Comparison of ENCODE assay signal across 1 cellular context in genomic region chr2:260507-261161, GRCh38.
TF ChIP-seq lines count a peak whose summit lies in the region.

No MANE protein-coding gene starts in this region.

TF ChIP-seq in HepG2, 621 proteins besides CTCF, POLR2A, EP300 and RAD21 (continued from another document and continues in another):
- TF ChIP-seq, protein P1, sequence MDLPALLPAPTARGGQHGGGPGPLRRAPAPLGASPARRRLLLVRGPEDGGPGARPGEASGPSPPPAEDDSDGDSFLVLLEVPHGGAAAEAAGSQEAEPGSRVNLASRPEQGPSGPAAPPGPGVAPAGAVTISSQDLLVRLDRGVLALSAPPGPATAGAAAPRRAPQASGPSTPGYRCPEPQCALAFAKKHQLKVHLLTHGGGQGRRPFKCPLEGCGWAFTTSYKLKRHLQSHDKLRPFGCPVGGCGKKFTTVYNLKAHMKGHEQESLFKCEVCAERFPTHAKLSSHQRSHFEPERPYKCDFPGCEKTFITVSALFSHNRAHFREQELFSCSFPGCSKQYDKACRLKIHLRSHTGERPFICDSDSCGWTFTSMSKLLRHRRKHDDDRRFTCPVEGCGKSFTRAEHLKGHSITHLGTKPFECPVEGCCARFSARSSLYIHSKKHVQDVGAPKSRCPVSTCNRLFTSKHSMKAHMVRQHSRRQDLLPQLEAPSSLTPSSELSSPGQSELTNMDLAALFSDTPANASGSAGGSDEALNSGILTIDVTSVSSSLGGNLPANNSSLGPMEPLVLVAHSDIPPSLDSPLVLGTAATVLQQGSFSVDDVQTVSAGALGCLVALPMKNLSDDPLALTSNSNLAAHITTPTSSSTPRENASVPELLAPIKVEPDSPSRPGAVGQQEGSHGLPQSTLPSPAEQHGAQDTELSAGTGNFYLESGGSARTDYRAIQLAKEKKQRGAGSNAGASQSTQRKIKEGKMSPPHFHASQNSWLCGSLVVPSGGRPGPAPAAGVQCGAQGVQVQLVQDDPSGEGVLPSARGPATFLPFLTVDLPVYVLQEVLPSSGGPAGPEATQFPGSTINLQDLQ (CRISPR knock-in tag; IDR thresholded peaks at IDR 0.05), result 0 out of 2 replicates have a peak, but pooled peaks have one; percentile 48
- TF ChIP-seq ZNF337 (CRISPR knock-in tag; IDR thresholded peaks at IDR 0.05; ENCODE audit: borderline replicate concordance, low read depth), result peak; percentile 95; the same call in 1 of the 2 replicates
- TF ChIP-seq NR2F6 (IDR thresholded peaks at IDR 0.05), result peak; percentile 100
- TF ChIP-seq NR2F6 (CRISPR knock-in tag; IDR thresholded peaks at IDR 0.05), result peak; percentile 100
- TF ChIP-seq ZNF234 (CRISPR knock-in tag; conservative IDR thresholded peaks at IDR 0.05), result no peak
- no peak for TF ChIP-seq MBNL3 (CRISPR knock-in tag; conservative IDR thresholded peaks at IDR 0.05)
- TF ChIP-seq HMG20A (CRISPR knock-in tag; IDR thresholded peaks at IDR 0.05; ENCODE audit: borderline replicate concordance), result peak; percentile 100
- TF ChIP-seq ZNF749 (CRISPR knock-in tag; IDR thresholded peaks at IDR 0.05; ENCODE audit: borderline replicate concordance), result peak; percentile 91
- no peak for TF ChIP-seq CBX1 (IDR thresholded peaks at IDR 0.05; ENCODE audit: low read depth)
- peak; percentile 99 for TF ChIP-seq ISL2 (CRISPR knock-in tag; IDR thresholded peaks at IDR 0.05)
- peak; percentile 85 for TF ChIP-seq GATAD1 (CRISPR knock-in tag; IDR thresholded peaks at IDR 0.05)
- peak; percentile 87 for TF ChIP-seq FOXP1 (IDR thresholded peaks at IDR 0.05)
- peak; percentile 99 for TF ChIP-seq FOXP1 (CRISPR knock-in tag; IDR thresholded peaks at IDR 0.05)
- TF ChIP-seq NFE2 (CRISPR knock-in tag; IDR thresholded peaks at IDR 0.05), result no peak
- TF ChIP-seq, protein P2, sequence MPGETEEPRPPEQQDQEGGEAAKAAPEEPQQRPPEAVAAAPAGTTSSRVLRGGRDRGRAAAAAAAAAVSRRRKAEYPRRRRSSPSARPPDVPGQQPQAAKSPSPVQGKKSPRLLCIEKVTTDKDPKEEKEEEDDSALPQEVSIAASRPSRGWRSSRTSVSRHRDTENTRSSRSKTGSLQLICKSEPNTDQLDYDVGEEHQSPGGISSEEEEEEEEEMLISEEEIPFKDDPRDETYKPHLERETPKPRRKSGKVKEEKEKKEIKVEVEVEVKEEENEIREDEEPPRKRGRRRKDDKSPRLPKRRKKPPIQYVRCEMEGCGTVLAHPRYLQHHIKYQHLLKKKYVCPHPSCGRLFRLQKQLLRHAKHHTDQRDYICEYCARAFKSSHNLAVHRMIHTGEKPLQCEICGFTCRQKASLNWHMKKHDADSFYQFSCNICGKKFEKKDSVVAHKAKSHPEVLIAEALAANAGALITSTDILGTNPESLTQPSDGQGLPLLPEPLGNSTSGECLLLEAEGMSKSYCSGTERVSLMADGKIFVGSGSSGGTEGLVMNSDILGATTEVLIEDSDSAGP (CRISPR knock-in tag; IDR thresholded peaks at IDR 0.05; ENCODE audit: borderline replicate concordance), result peak; percentile 53; the same call in 1 of the 2 replicates
- peak; percentile 92 for TF ChIP-seq ZSCAN21 (CRISPR knock-in tag; IDR thresholded peaks at IDR 0.05; ENCODE audit: borderline replicate concordance)
- no peak for TF ChIP-seq NONO (IDR thresholded peaks at IDR 0.05)
- peak; percentile 99 for TF ChIP-seq NONO (CRISPR knock-in tag; conservative IDR thresholded peaks at IDR 0.05)
- peak; percentile 99 for TF ChIP-seq ZNF614 (CRISPR knock-in tag; IDR thresholded peaks at IDR 0.05; ENCODE audit: borderline replicate concordance)
- TF ChIP-seq ZNF225 (CRISPR knock-in tag; IDR thresholded peaks at IDR 0.05), result no peak
- peak; percentile 66; the same call in 1 of the 2 replicates for TF ChIP-seq ZBED4 (CRISPR knock-in tag; IDR thresholded peaks at IDR 0.05; ENCODE audit: borderline replicate concordance)
- TF ChIP-seq, protein P3, sequence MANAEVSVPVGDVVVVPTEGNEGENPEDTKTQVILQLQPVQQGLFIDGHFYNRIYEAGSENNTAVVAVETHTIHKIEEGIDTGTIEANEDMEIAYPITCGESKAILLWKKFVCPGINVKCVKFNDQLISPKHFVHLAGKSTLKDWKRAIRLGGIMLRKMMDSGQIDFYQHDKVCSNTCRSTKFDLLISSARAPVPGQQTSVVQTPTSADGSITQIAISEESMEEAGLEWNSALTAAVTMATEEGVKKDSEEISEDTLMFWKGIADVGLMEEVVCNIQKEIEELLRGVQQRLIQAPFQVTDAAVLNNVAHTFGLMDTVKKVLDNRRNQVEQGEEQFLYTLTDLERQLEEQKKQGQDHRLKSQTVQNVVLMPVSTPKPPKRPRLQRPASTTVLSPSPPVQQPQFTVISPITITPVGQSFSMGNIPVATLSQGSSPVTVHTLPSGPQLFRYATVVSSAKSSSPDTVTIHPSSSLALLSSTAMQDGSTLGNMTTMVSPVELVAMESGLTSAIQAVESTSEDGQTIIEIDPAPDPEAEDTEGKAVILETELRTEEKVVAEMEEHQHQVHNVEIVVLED (CRISPR knock-in tag; IDR thresholded peaks at IDR 0.05; ENCODE audit: borderline replicate concordance), result peak; percentile 77; the same call in 1 of the 2 replicates
- TF ChIP-seq RBM22 (optimal IDR thresholded peaks at IDR 0.05; ENCODE audit: low read length), result no peak
- peak; percentile 67; the same call in 1 of the 2 replicates for TF ChIP-seq KDM5A (IDR thresholded peaks at IDR 0.05; ENCODE audit: borderline replicate concordance, low read length)
- no peak for TF ChIP-seq GPN1 (CRISPR knock-in tag; IDR thresholded peaks at IDR 0.05; ENCODE audit: borderline replicate concordance)
- TF ChIP-seq DNMT1 (CRISPR knock-in tag; IDR thresholded peaks at IDR 0.05), result no peak
- TF ChIP-seq POLR2AphosphoS5 (IDR thresholded peaks at IDR 0.05; ENCODE audit: low read depth, low read length), result peak; percentile 58
- peak; percentile 65 for TF ChIP-seq UBTF (CRISPR knock-in tag; IDR thresholded peaks at IDR 0.05)
- TF ChIP-seq EHMT2 (IDR thresholded peaks at IDR 0.05; ENCODE audit: borderline replicate concordance, low read depth, low read length), result peak; percentile 58; the same call in 1 of the 2 replicates
- TF ChIP-seq TEAD3 (CRISPR knock-in tag; optimal IDR thresholded peaks at IDR 0.05; ENCODE audit: borderline replicate concordance), result peak; percentile 99
- TF ChIP-seq, protein P4, sequence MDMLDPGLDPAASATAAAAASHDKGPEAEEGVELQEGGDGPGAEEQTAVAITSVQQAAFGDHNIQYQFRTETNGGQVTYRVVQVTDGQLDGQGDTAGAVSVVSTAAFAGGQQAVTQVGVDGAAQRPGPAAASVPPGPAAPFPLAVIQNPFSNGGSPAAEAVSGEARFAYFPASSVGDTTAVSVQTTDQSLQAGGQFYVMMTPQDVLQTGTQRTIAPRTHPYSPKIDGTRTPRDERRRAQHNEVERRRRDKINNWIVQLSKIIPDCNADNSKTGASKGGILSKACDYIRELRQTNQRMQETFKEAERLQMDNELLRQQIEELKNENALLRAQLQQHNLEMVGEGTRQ (IDR thresholded peaks at IDR 0.05; ENCODE audit: low read depth, low read length), result 0 out of 2 replicates have a peak, but pooled peaks have one; percentile 16
- TF ChIP-seq, protein P4 (CRISPR knock-in tag; IDR thresholded peaks at IDR 0.05; ENCODE audit: borderline replicate concordance), result no peak
- TF ChIP-seq, protein P5, sequence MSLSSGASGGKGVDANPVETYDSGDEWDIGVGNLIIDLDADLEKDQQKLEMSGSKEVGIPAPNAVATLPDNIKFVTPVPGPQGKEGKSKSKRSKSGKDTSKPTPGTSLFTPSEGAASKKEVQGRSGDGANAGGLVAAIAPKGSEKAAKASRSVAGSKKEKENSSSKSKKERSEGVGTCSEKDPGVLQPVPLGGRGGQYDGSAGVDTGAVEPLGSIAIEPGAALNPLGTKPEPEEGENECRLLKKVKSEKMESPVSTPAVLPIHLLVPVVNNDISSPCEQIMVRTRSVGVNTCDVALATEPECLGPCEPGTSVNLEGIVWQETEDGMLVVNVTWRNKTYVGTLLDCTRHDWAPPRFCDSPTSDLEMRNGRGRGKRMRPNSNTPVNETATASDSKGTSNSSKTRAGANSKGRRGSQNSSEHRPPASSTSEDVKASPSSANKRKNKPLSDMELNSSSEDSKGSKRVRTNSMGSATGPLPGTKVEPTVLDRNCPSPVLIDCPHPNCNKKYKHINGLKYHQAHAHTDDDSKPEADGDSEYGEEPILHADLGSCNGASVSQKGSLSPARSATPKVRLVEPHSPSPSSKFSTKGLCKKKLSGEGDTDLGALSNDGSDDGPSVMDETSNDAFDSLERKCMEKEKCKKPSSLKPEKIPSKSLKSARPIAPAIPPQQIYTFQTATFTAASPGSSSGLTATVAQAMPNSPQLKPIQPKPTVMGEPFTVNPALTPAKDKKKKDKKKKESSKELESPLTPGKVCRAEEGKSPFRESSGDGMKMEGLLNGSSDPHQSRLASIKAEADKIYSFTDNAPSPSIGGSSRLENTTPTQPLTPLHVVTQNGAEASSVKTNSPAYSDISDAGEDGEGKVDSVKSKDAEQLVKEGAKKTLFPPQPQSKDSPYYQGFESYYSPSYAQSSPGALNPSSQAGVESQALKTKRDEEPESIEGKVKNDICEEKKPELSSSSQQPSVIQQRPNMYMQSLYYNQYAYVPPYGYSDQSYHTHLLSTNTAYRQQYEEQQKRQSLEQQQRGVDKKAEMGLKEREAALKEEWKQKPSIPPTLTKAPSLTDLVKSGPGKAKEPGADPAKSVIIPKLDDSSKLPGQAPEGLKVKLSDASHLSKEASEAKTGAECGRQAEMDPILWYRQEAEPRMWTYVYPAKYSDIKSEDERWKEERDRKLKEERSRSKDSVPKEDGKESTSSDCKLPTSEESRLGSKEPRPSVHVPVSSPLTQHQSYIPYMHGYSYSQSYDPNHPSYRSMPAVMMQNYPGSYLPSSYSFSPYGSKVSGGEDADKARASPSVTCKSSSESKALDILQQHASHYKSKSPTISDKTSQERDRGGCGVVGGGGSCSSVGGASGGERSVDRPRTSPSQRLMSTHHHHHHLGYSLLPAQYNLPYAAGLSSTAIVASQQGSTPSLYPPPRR (CRISPR knock-in tag; IDR thresholded peaks at IDR 0.05; ENCODE audit: borderline replicate concordance), result peak; percentile 98
- TF ChIP-seq, protein P6, sequence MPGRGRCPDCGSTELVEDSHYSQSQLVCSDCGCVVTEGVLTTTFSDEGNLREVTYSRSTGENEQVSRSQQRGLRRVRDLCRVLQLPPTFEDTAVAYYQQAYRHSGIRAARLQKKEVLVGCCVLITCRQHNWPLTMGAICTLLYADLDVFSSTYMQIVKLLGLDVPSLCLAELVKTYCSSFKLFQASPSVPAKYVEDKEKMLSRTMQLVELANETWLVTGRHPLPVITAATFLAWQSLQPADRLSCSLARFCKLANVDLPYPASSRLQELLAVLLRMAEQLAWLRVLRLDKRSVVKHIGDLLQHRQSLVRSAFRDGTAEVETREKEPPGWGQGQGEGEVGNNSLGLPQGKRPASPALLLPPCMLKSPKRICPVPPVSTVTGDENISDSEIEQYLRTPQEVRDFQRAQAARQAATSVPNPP (CRISPR knock-in tag; IDR thresholded peaks at IDR 0.05), result peak; percentile 96
- TF ChIP-seq U2AF2 (IDR thresholded peaks at IDR 0.05; ENCODE audit: low read depth, low read length), result no peak
- no peak for TF ChIP-seq SMARCC2 (IDR thresholded peaks at IDR 0.05)
- peak; percentile 88; the same call in 1 of the 2 replicates for TF ChIP-seq YEATS4 (CRISPR knock-in tag; IDR thresholded peaks at IDR 0.05; ENCODE audit: borderline replicate concordance)
- TF ChIP-seq, protein P7, sequence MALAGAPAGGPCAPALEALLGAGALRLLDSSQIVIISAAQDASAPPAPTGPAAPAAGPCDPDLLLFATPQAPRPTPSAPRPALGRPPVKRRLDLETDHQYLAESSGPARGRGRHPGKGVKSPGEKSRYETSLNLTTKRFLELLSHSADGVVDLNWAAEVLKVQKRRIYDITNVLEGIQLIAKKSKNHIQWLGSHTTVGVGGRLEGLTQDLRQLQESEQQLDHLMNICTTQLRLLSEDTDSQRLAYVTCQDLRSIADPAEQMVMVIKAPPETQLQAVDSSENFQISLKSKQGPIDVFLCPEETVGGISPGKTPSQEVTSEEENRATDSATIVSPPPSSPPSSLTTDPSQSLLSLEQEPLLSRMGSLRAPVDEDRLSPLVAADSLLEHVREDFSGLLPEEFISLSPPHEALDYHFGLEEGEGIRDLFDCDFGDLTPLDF (CRISPR knock-in tag; IDR thresholded peaks at IDR 0.05), result no peak
